31 cellular contexts compared by ENCODE assay signal in genomic region chr9:1120500-1120899, GRCh38.
"Had no signal": no experiment of that assay in that cellular context is flagged by ENCODE, and none has a peak within 500 bp of the region (broad histone marks: within the 10 kb centered on the region; RNA-seq: fewer than 3 reads in every experiment).

No MANE protein-coding gene starts in this region.

- H3K9me3 Mint-ChIP-seq: dendritic cell treated with granulocyte-macrophage colony-stimulating factor and Interleukin-4, amounts not matched to agents 40 ng/mL and 50 ng/mL, for 4 days; endodermal cell; memory B cell; mesothelial cell of epicardium; naive thymus-derived CD8-positive, alpha-beta T cell had no signal

- H3K27me3 ChIP-seq: colonic mucosa, esophagus squamous epithelium, gastrocnemius medialis, heart right ventricle, left lung had no signal

- H3K27ac ChIP-seq: colonic mucosa, epithelial cell of prostate, esophagus squamous epithelium, gastrocnemius medialis, heart right ventricle, left lung, lower lobe of right lung had no signal

- H3K36me3 ChIP-seq: colonic mucosa, esophagus squamous epithelium, gastrocnemius medialis, heart right ventricle, left lung, lower lobe of right lung had no signal

- H3K4me1 ChIP-seq: colonic mucosa, esophagus squamous epithelium, gastrocnemius medialis, heart right ventricle, left lung, lower lobe of right lung had no signal

- ATAC-seq: effector memory CD8-positive, alpha-beta T cell; esophagus mucosa; gastrocnemius medialis; heart right ventricle; left colon; left lung; left ventricle myocardium superior; lower lobe of right lung; mucosa of descending colon; naive thymus-derived CD8-positive, alpha-beta T cell had no signal

- H3K27ac Mint-ChIP-seq: dendritic cell treated with granulocyte-macrophage colony-stimulating factor and Interleukin-4, amounts not matched to agents 40 ng/mL and 50 ng/mL, for 4 days; effector memory CD8-positive, alpha-beta T cell; endodermal cell; immature natural killer cell; memory B cell; mesothelial cell of epicardium; naive B cell; naive thymus-derived CD8-positive, alpha-beta T cell had no signal

- H3K36me3 Mint-ChIP-seq: immature natural killer cell; memory B cell; mesothelial cell of epicardium; naive B cell; naive thymus-derived CD8-positive, alpha-beta T cell had no signal

- H3K27me3 Mint-ChIP-seq: dendritic cell treated with granulocyte-macrophage colony-stimulating factor and Interleukin-4, amounts not matched to agents 40 ng/mL and 50 ng/mL, for 4 days had no signal

- FAIRE-seq: endometrium, kidney had no signal

- H3K4me3 Mint-ChIP-seq: dendritic cell treated with granulocyte-macrophage colony-stimulating factor and Interleukin-4, amounts not matched to agents 40 ng/mL and 50 ng/mL, for 4 days; effector memory CD8-positive, alpha-beta T cell; endodermal cell; immature natural killer cell; memory B cell; mesothelial cell of epicardium; naive B cell; naive thymus-derived CD8-positive, alpha-beta T cell had no signal

- H3K4me3 ChIP-seq: colonic mucosa, esophagus squamous epithelium, gastrocnemius medialis, heart right ventricle, left lung, lower lobe of right lung, mucosa of descending colon had no signal

- H3K9me3 ChIP-seq: colonic mucosa, esophagus squamous epithelium, gastrocnemius medialis, heart right ventricle, left lung, lower lobe of right lung, mucosa of descending colon had no signal

- H3K4me1 Mint-ChIP-seq: endodermal cell, immature natural killer cell, memory B cell, naive B cell had no signal

- DNase-seq: colonic mucosa; cortex of kidney; effector CD8-positive, alpha-beta T cell; effector memory CD8-positive, alpha-beta T cell; endodermal cell; erythroblast; esophagus squamous epithelium; foreskin fibroblast; foreskin melanocyte; gastrocnemius medialis; glutamatergic neuron; head of caudate nucleus; heart right ventricle; hippocampal formation; immature natural killer cell; islet precursor cell; kidney; kidney glomerular epithelial cell; left colon; left lung; left ventricle myocardium superior; lower lobe of right lung; mucosa of descending colon; naive B cell; naive thymus-derived CD8-positive, alpha-beta T cell had no signal
